Comparison of ENCODE assay signal across 1 cellular context in the genomic region with DNA sequence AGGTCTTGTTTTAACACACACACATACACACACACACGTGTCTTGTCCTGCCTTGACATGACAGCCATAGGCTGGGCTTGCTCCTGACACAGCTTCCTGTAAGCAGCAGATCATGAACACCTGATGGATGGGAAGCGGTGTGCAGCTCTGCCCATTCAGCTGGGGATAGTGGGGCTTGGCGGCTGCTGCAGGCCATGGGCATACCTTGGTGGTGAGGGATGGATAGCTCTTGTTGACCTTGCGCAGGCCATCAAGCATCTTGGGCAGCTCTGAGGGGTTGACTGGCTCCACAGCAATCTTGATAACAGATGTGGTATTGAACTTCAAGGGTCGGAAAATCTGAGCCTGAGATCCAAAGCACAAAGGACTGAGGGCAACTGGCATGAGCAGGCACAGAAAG.
TF ChIP-seq lines count a peak whose summit lies in the region.

No MANE protein-coding gene starts in this region.

TF ChIP-seq in GM12878, 131 proteins besides CTCF, POLR2A, EP300 and RAD21 (continued from another document):
- TF ChIP-seq, protein P1, sequence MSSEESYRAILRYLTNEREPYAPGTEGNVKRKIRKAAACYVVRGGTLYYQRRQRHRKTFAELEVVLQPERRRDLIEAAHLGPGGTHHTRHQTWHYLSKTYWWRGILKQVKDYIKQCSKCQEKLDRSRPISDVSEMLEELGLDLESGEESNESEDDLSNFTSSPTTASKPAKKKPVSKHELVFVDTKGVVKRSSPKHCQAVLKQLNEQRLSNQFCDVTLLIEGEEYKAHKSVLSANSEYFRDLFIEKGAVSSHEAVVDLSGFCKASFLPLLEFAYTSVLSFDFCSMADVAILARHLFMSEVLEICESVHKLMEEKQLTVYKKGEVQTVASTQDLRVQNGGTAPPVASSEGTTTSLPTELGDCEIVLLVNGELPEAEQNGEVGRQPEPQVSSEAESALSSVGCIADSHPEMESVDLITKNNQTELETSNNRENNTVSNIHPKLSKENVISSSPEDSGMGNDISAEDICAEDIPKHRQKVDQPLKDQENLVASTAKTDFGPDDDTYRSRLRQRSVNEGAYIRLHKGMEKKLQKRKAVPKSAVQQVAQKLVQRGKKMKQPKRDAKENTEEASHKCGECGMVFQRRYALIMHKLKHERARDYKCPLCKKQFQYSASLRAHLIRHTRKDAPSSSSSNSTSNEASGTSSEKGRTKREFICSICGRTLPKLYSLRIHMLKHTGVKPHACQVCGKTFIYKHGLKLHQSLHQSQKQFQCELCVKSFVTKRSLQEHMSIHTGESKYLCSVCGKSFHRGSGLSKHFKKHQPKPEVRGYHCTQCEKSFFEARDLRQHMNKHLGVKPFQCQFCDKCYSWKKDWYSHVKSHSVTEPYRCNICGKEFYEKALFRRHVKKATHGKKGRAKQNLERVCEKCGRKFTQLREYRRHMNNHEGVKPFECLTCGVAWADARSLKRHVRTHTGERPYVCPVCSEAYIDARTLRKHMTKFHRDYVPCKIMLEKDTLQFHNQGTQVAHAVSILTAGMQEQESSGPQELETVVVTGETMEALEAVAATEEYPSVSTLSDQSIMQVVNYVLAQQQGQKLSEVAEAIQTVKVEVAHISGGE (CRISPR knock-in tag; IDR thresholded peaks at IDR 0.05) = no peak
- TF ChIP-seq MEF2B (IDR thresholded peaks at IDR 0.05; ENCODE audit: partially characterized antibody, poor library complexity, severe bottlenecking) (no peak), SIX5 (IDR thresholded peaks at IDR 0.05; ENCODE audit: low read depth, low read length, severe bottlenecking) (no peak), HCFC1 (IDR thresholded peaks at IDR 0.05; ENCODE audit: low read length) (no peak), NFYA (IDR thresholded peaks at IDR 0.05; ENCODE audit: borderline replicate concordance, low read depth, low read length) (no peak), ASH2L (IDR thresholded peaks at IDR 0.05; ENCODE audit: borderline replicate concordance, low read depth) (no peak), DPF2 (IDR thresholded peaks at IDR 0.05) (no peak), NR2F1 (conservative IDR thresholded peaks at IDR 0.05) (no peak)
- TF ChIP-seq, protein P2, sequence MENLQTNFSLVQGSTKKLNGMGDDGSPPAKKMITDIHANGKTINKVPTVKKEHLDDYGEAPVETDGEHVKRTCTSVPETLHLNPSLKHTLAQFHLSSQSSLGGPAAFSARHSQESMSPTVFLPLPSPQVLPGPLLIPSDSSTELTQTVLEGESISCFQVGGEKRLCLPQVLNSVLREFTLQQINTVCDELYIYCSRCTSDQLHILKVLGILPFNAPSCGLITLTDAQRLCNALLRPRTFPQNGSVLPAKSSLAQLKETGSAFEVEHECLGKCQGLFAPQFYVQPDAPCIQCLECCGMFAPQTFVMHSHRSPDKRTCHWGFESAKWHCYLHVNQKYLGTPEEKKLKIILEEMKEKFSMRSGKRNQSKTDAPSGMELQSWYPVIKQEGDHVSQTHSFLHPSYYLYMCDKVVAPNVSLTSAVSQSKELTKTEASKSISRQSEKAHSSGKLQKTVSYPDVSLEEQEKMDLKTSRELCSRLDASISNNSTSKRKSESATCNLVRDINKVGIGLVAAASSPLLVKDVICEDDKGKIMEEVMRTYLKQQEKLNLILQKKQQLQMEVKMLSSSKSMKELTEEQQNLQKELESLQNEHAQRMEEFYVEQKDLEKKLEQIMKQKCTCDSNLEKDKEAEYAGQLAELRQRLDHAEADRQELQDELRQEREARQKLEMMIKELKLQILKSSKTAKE (IDR thresholded peaks at IDR 0.05; ENCODE audit: low read depth, poor library complexity, severe bottlenecking) = no peak
TF ChIP-seq in GM12878: peak in this region for 0.
